ENCODE assay signal across 35 cellular contexts in genomic region chr15:67977690-67978089, GRCh38.
A peak's percentile ranks its signal among the peaks of the same experiment; 100 is the strongest.
DNase-seq lines count a peak whose midpoint lies in the region; ATAC-seq, FAIRE-seq and TF ChIP-seq lines count a peak whose summit lies in the region.
"Had no signal": no experiment of that assay in that cellular context is flagged by ENCODE, and none has a peak within 500 bp of the region (broad histone marks: within the 10 kb centered on the region; RNA-seq: fewer than 3 reads in every experiment).

No MANE protein-coding gene starts in this region.

- H3K36me3 ChIP-seq in GM23338 (ENCODE audit: insufficient read depth) (no peaks in the 10 kb centered on the region), Panc1 (ENCODE audit: control insufficient read depth, insufficient read depth, low read length) (no peaks in the 10 kb centered on the region), K562 (ENCODE audit: control insufficient read depth, insufficient read depth, low read length) (no peaks in the 10 kb centered on the region)
- H3K36me3 ChIP-seq: BE2C; BLaER1; BLaER1 treated with 17β-estradiol and CSF1 and Interleukin-3, amounts not matched to agents 10 nM and 100 nM had no signal

- WGBS in K562 (ENCODE audit: insufficient coverage, low coverage, missing lambda C conversion rate) = 18% methylated on average over 3 of the region's 3 CpGs

- H3K9me1 ChIP-seq in K562 (ENCODE audit: control insufficient read depth, insufficient read depth, low read length) = no peaks in the 10 kb centered on the region

- TF ChIP-seq POLR2A in K562 (conservative IDR thresholded peaks at IDR 0.05) = no peak

- H3K27ac ChIP-seq in GM23338 (ENCODE audit: low read depth) (no peak overlapping the region), Panc1 (ENCODE audit: low read length) (peak overlapping the region; percentile 14; the same call in 1 of the 2 replicates), K562 (ENCODE audit: extremely low read depth, low read depth, low read length) (no peak overlapping the region)
- H3K27ac ChIP-seq: 22Rv1; A549; BLaER1; BLaER1 treated with 17β-estradiol and CSF1 and Interleukin-3, amounts not matched to agents 10 nM and 100 nM; C4-2B had no signal

- no peaks in the 10 kb centered on the region for H4K20me1 ChIP-seq in GM23338 (replicated peaks; ENCODE audit: insufficient read depth)
- H4K20me1 ChIP-seq in K562 (replicated peaks; ENCODE audit: control insufficient read depth, insufficient read depth, low read length) = no peaks in the 10 kb centered on the region
- H4K20me1 ChIP-seq: BLaER1; BLaER1 treated with 17β-estradiol and CSF1 and Interleukin-3, amounts not matched to agents 10 nM and 100 nM had no signal

- no peak overlapping the region for H3K9ac ChIP-seq in K562 (ENCODE audit: insufficient read depth in 1 of 2, low read depth in 2 of 2, low read length in 2 of 2)
- H3K9ac ChIP-seq: BLaER1; BLaER1 treated with 17β-estradiol and CSF1 and Interleukin-3, amounts not matched to agents 10 nM and 100 nM had no signal

- CTCF ChIA-PET in Panc1 (lab: Charles Lee) (no interaction called here), K562 (lab: Yijun Ruan, JAX; ENCODE audit: low intra/inter-chr PET ratio) (no interaction called here)

- H3K27me3 Mint-ChIP-seq in GM23338 (ENCODE audit: insufficient read depth, low read depth, poor library complexity) = peaks cover 4% of the 10 kb centered on the region

- H3K27ac Mint-ChIP-seq in GM23338 = no peak overlapping the region
- H3K27ac Mint-ChIP-seq: B cell; CD14-positive monocyte; CD4-positive, alpha-beta memory T cell; CD4-positive, alpha-beta T cell; CD4-positive, CD25-positive, alpha-beta regulatory T cell; CD8-positive, alpha-beta memory T cell; CD8-positive, alpha-beta T cell had no signal

- H3K27me3 ChIP-seq in GM23338 (ENCODE audit: insufficient read depth) = no peaks in the 10 kb centered on the region
- H3K27me3 ChIP-seq in Panc1 (ENCODE audit: control insufficient read depth, insufficient read depth, low read length) = no peaks in the 10 kb centered on the region
- no peaks in the 10 kb centered on the region for H3K27me3 ChIP-seq in K562 (ENCODE audit: control insufficient read depth in 2 of 2, insufficient read depth in 2 of 2, low read length in 2 of 2)
- H3K27me3 ChIP-seq: BE2C; BLaER1; BLaER1 treated with 17β-estradiol and CSF1 and Interleukin-3, amounts not matched to agents 10 nM and 100 nM had no signal

- peak overlapping the region; percentile 52 for H2AFZ ChIP-seq in GM23338
- H2AFZ ChIP-seq in K562 (ENCODE audit: low read depth, low read length) = no peak overlapping the region

- TF ChIP-seq EP300 in K562 (IDR thresholded peaks at IDR 0.05; ENCODE audit: low read length) = no peak

- POLR2A ChIA-PET in Panc1 (lab: Charles Lee) (interaction anchor here (0.6 kb wide), 1 partner anchor 9 kb away, joined by 6 read pairs; no protein-coding TSS in a partner anchor), K562 (lab: Yijun Ruan, JAX) (interaction anchor here (1.0 to 1.5 kb wide), 2 partner anchors 9 to 16 kb away, joined by 3 read pairs; no protein-coding TSS in a partner anchor)

- BruUV-seq in Panc1 (replicated peaks; lab: Mats Ljungman, UMichigan) = no TSS peak
- BruUV-seq in K562 (replicated peaks; lab: Mats Ljungman, UMichigan) = no TSS peak

- 0 out of 2 replicates have a peak, but pooled peaks cover 4% of the 10 kb centered on the region for H3K9me3 ChIP-seq in Panc1 (ENCODE audit: control insufficient read depth, insufficient read depth, low read depth, low read length)
- no peaks in the 10 kb centered on the region for H3K9me3 ChIP-seq in K562 (replicated peaks; ENCODE audit: control insufficient read depth, insufficient read depth, low read depth, low read length)
- H3K9me3 ChIP-seq: BE2C, BLaER1 had no signal

- peaks cover 4% of the 10 kb centered on the region; the same call in 2 of the 3 replicates for H3K4me1 Mint-ChIP-seq in GM23338
- H3K4me1 Mint-ChIP-seq: B cell; CD14-positive monocyte; CD4-positive, alpha-beta memory T cell; CD4-positive, CD25-positive, alpha-beta regulatory T cell; CD8-positive, alpha-beta memory T cell had no signal

- in situ Hi-C loops in Panc1 (cut with HindIII; ENCODE audit: low pct_unique_long_range_greater_than_20kb, low sequenced_read_pairs) (no loop called here), K562 (cut with MboI) (no loop called here)

- FAIRE-seq in K562 (lab: Jason Lieb, UNC) = no peak
- FAIRE-seq: A204.1, D721Med had no signal

- intact Hi-C loops in Panc1 (cut with micrococcal nuclease; ENCODE audit: unreplicated experiment) (no loop called here), K562 (cut with micrococcal nuclease) (no loop called here)

- ATAC-seq in GM23338 = no peak
- no peak for ATAC-seq in Panc1
- no peak for ATAC-seq in K562
- no peak for ATAC-seq in GM21360 (IDR thresholded peaks at IDR 0.05; ENCODE audit: unreplicated experiment)
- ATAC-seq: A549; CD8-positive, alpha-beta T cell had no signal

- H3K9me2 ChIP-seq in GM23338 (ENCODE audit: insufficient read depth) = no peaks in the 10 kb centered on the region

- DNase-seq in GM23338 (ENCODE audit: low spot score) (no peak), Panc1 (ENCODE audit: low read depth, low spot score) (no peak), K562 (ENCODE audit: extremely low read depth in 1 of 4, low spot score in 3 of 4) (no peak), GDM1 (lab: John Stamatoyannopoulos, UW) (no peak)
- DNase-seq in activated CD4-positive, CD25-positive, alpha-beta regulatory T cell treated with anti-CD3 and anti-CD28 coated beads, Interleukin-2, amount 50 U/mL, for 72 hours = no peak
- DNase-seq: 8988T; ACHN; AML-193; BE2C; C1 segment of cervical spinal cord; Caco-2; Calu3; CD4-positive, alpha-beta memory T cell; CD4-positive, alpha-beta T cell; CD4-positive, CD25-positive, alpha-beta regulatory T cell; CD8-positive, alpha-beta memory T cell; CD8-positive, alpha-beta T cell; COR-L47; DMS 273 treated with DMSO at 0.1 percent for 48 hours; DMS153; DMS53; DMS79; DMS79 treated with DMSO at 0.1 percent for 48 hours; DND-41; EL had no signal

- no peaks in the 10 kb centered on the region for H3K4me1 ChIP-seq in GM23338 (ENCODE audit: insufficient read depth)
- no peaks in the 10 kb centered on the region for H3K4me1 ChIP-seq in Panc1 (ENCODE audit: control insufficient read depth, insufficient read depth, low read length)
- H3K4me1 ChIP-seq in K562 (replicated peaks in 1 of 2; ENCODE audit: control insufficient read depth in 2 of 2, insufficient read depth in 2 of 2, low read length in 2 of 2) = no peaks in the 10 kb centered on the region
- H3K4me1 ChIP-seq: A549, BE2C, BLaER1, Caco-2 had no signal

- H3K36me3 Mint-ChIP-seq in GM23338 (ENCODE audit: low read depth) = peaks cover 3% of the 10 kb centered on the region; the same call in 2 of the 3 replicates
- H3K36me3 Mint-ChIP-seq: CD14-positive monocyte; CD4-positive, alpha-beta memory T cell; CD4-positive, CD25-positive, alpha-beta regulatory T cell; CD8-positive, alpha-beta T cell had no signal

- no peaks in the 10 kb centered on the region for H3F3A ChIP-seq in GM23338 (replicated peaks; ENCODE audit: low read depth)

- peaks cover 3% of the 10 kb centered on the region; the same call in 2 of the 3 replicates for H3K9me3 Mint-ChIP-seq in GM23338
- H3K9me3 Mint-ChIP-seq: CD4-positive, alpha-beta T cell; CD8-positive, alpha-beta T cell had no signal

- no peak for TF ChIP-seq RAD21 in K562 (CRISPR knock-in tag; conservative IDR thresholded peaks at IDR 0.05 in 1 of 2, IDR thresholded peaks at IDR 0.05 in 1 of 2)

- H3K4me3 ChIP-seq in GM23338 (no peak overlapping the region), Panc1 (ENCODE audit: low read depth in 2 of 2, low read length in 2 of 2) (no peak overlapping the region), K562 (no peak overlapping the region)
- H3K4me3 ChIP-seq: A549; BLaER1; BLaER1 treated with 17β-estradiol and CSF1 and Interleukin-3, amounts not matched to agents 10 nM and 100 nM had no signal

- H3K4me2 ChIP-seq in GM23338 (no peak overlapping the region), K562 (ENCODE audit: insufficient read depth, low read length) (no peak overlapping the region)
- H3K4me2 ChIP-seq: A549; BLaER1; BLaER1 treated with 17β-estradiol and CSF1 and Interleukin-3, amounts not matched to agents 10 nM and 100 nM had no signal

- H3K79me2 ChIP-seq in GM23338 (replicated peaks; ENCODE audit: insufficient read depth) (no peaks in the 10 kb centered on the region), K562 (ENCODE audit: control insufficient read depth, insufficient read depth, low read length) (no peaks in the 10 kb centered on the region)

- TF ChIP-seq CTCF in GM23338 (conservative IDR thresholded peaks at IDR 0.05; ENCODE audit: low read depth in 2 of 2) (no peak), Panc1 (IDR thresholded peaks at IDR 0.05) (no peak), K562 (IDR thresholded peaks at IDR 0.05 in 2 of 3, conservative IDR thresholded peaks at IDR 0.05 in 1 of 3; ENCODE audit: insufficient read depth in 2 of 3, low read depth in 1 of 3, low read length in 3 of 3) (no peak)

- H3K4me3 Mint-ChIP-seq in GM23338 = no peak overlapping the region
- H3K4me3 Mint-ChIP-seq: B cell; CD14-positive monocyte; CD4-positive, alpha-beta memory T cell; CD4-positive, alpha-beta T cell; CD4-positive, CD25-positive, alpha-beta regulatory T cell; CD8-positive, alpha-beta memory T cell; CD8-positive, alpha-beta T cell had no signal

TF ChIP-seq in GM23338, 12 proteins besides CTCF, POLR2A, EP300 and RAD21 (continues in another document):
- TF ChIP-seq JUNB (IDR thresholded peaks at IDR 0.05; ENCODE audit: unreplicated experiment) = no peak
- no peak for TF ChIP-seq ETS1 (IDR thresholded peaks at IDR 0.05)
- TF ChIP-seq ZNF114 (CRISPR knock-in tag; IDR thresholded peaks at IDR 0.05) = no peak

TF ChIP-seq in K562, 482 proteins besides CTCF, POLR2A, EP300 and RAD21 (continues in another document):
- TF ChIP-seq ID3 (CRISPR knock-in tag; IDR thresholded peaks at IDR 0.05) (no peak), ID3 (tag; IDR thresholded peaks at IDR 0.05) (peak; percentile 50; the same call in 1 of the 2 replicates), TSC22D4 (tag; IDR thresholded peaks at IDR 0.05) (no peak), ZNF395 (CRISPR knock-in tag; IDR thresholded peaks at IDR 0.05) (peak; percentile 61; the same call in 1 of the 2 replicates)
